In genomic region chr1:205458777-205459566, GRCh38 we compare ENCODE assay signal across 10 cellular contexts. TPM values are rescaled to one million over a fixed set of nuclear protein-coding genes. Genes with fewer than 3 reads are reported as not detected.
DNase-seq lines count a peak whose midpoint lies in the region; ATAC-seq and TF ChIP-seq lines count a peak whose summit lies in the region.
"Had no signal": no experiment of that assay in that cellular context is flagged by ENCODE, and none has a peak within 500 bp of the region (broad histone marks: within the 10 kb centered on the region; RNA-seq: fewer than 3 reads in every experiment).

No MANE protein-coding gene starts in this region.

- ATAC-seq in foreskin keratinocyte (peak; percentile 70), upper lobe of right lung (peak; percentile 70), HG03039 (IDR thresholded peaks at IDR 0.05; ENCODE audit: unreplicated experiment) (no peak), GM21723 (IDR thresholded peaks at IDR 0.05; ENCODE audit: unreplicated experiment) (no peak)

- intact Hi-C loops in upper lobe of right lung (cut with DNase I): no loop called here

- H3K9me3 ChIP-seq in upper lobe of right lung: no peaks in the 10 kb centered on the region

- H3K4me1 ChIP-seq in foreskin keratinocyte (no peaks in the 10 kb centered on the region), upper lobe of right lung (peaks cover 17% of the 10 kb centered on the region)

- no peak overlapping the region for H3K4me3 ChIP-seq in upper lobe of right lung

- peaks cover 78% of the 10 kb centered on the region for H3K27me3 ChIP-seq in foreskin keratinocyte
- H3K27me3 ChIP-seq in upper lobe of right lung: peaks cover 58% of the 10 kb centered on the region

- H3K27ac ChIP-seq in foreskin keratinocyte: no peak overlapping the region
- H3K27ac ChIP-seq in upper lobe of right lung: no peak overlapping the region

- no peaks in the 10 kb centered on the region for H3K36me3 ChIP-seq in upper lobe of right lung

- peak; percentile 27 to 32 for DNase-seq in stimulated activated CD4-positive, alpha-beta T cell treated with anti-CD3 and anti-CD28 coated beads, Interleukin-2, amount 100 ng/mL, for 24 hours
- no peak for DNase-seq in stimulated activated CD4-positive, alpha-beta T cell treated with anti-CD3 and anti-CD28 coated beads, Interleukin-12 subunit alpha, Interleukin-12 subunit beta, amount 100 ng/mL, for 4 hours
- DNase-seq in UCSD-AML1 (lab: John Stamatoyannopoulos, UW; ENCODE audit: unreplicated experiment) (peak; percentile 58), foreskin keratinocyte (peak; percentile 42 to 62), upper lobe of right lung (peak; percentile 55), hippocampal formation (lab: John Stamatoyannopoulos, UW) (no peak)
- DNase-seq: effector memory CD4-positive, alpha-beta T cell; NCI-H2029 treated with DMSO at 0.1 percent for 48 hours had no signal

- TF ChIP-seq CTCF in foreskin keratinocyte (conservative IDR thresholded peaks at IDR 0.05) (no peak), upper lobe of right lung (IDR thresholded peaks at IDR 0.05) (no peak)

RNA-seq across cellular contexts. Expression of gene BLACAT1, which starts 3.1 kb away (rescaled TPM):
- total RNA-seq in foreskin keratinocyte (1.7 and 2.4 TPM in 2 replicates), upper lobe of right lung (0.84 TPM)
- 0.82 and 1.0 TPM in 2 replicates for polyA plus RNA-seq in foreskin keratinocyte

RNA-seq across cellular contexts. Expression of gene LEMD1, which starts 37.1 kb away (rescaled TPM):
- 1.8 and 2.8 TPM in 2 replicates for total RNA-seq in foreskin keratinocyte
- polyA plus RNA-seq in foreskin keratinocyte: 0.68 and 0.69 TPM in 2 replicates
- total RNA-seq in upper lobe of right lung: 2.1 TPM

RNA-seq across cellular contexts. Expression of gene CDK18, which starts 45.5 kb away (rescaled TPM):
- total RNA-seq in foreskin keratinocyte (13.5 and 14.2 TPM in 2 replicates), upper lobe of right lung (31.6 TPM)
- 13.4 and 13.7 TPM in 2 replicates for polyA plus RNA-seq in foreskin keratinocyte

Comparison
In these comparisons a context has a peak if more than half of its experiments do, and no peak if none do; other contexts are left out.
1. DNase-seq: peak in stimulated activated CD4-positive, alpha-beta T cell treated with anti-CD3 and anti-CD28 coated beads, Interleukin-2, amount 100 ng/mL, for 24 hours (2 of 2), UCSD-AML1 (single experiment), foreskin keratinocyte (2 of 2) and upper lobe of right lung (single experiment); none in stimulated activated CD4-positive, alpha-beta T cell treated with anti-CD3 and anti-CD28 coated beads, Interleukin-12 subunit alpha, Interleukin-12 subunit beta, amount 100 ng/mL, for 4 hours (single experiment) and hippocampal formation (0 of 2).
2. ATAC-seq: peak in foreskin keratinocyte (single experiment) and upper lobe of right lung (single experiment); none in HG03039 (single experiment) and GM21723 (single experiment).